8 cellular contexts compared by ENCODE assay signal in genomic region chr9:35791321-35791921, GRCh38. TPM values are rescaled to one million over a fixed set of nuclear protein-coding genes. Genes with fewer than 3 reads are reported as not detected.
DNase-seq lines count a peak whose midpoint lies in the region; ATAC-seq and TF ChIP-seq lines count a peak whose summit lies in the region.

Gene NPR2 (plus strand): TSS chr9:35791591. CDS start chr9:35792409, 818 bp downstream.

- no peak for ATAC-seq in CD4-positive, CD25-positive, alpha-beta regulatory T cell (ENCODE audit: low read depth in 2 of 2)
- ATAC-seq in left cardiac atrium (peak; percentile 77 to 80), GM19467 (IDR thresholded peaks at IDR 0.05; ENCODE audit: unreplicated experiment) (no peak), GM18517 (IDR thresholded peaks at IDR 0.05; ENCODE audit: unreplicated experiment) (no peak)

- H3K4me1 Mint-ChIP-seq in CD4-positive, CD25-positive, alpha-beta regulatory T cell: peaks cover 0 to 20% (median 14%) of the 10 kb centered on the region in 4 donors
- peaks cover 13% of the 10 kb centered on the region for H3K4me1 Mint-ChIP-seq in activated T-helper 2 cell treated with anti-CD3 and anti-CD28 coated beads, Interferon-gamma antibody, Interleukin-2, Interleukin-4, amounts not matched to agents 10 μg/mL and 5 μg/mL and 100 μg/mL, durations not matched to agents 14 hours and 24 hours and 36 hours (ENCODE audit: low read depth)
- H3K4me1 Mint-ChIP-seq in progenitor cell of endocrine pancreas (ENCODE audit: low read depth): peaks cover 8% of the 10 kb centered on the region

- H3K4me1 ChIP-seq in CD4-positive, CD25-positive, alpha-beta regulatory T cell (ENCODE audit: control insufficient read depth, insufficient read depth, low read length, poor library complexity, severe bottlenecking): no peaks in the 10 kb centered on the region

- no peak for DNase-seq in CD4-positive, CD25-positive, alpha-beta regulatory T cell
- no peak for DNase-seq in activated T-helper 2 cell treated with anti-CD3 and anti-CD28 coated beads, Interferon-gamma antibody, Interleukin-2, Interleukin-4, amounts not matched to agents 10 μg/mL and 5 μg/mL and 100 μg/mL, durations not matched to agents 14 hours and 24 hours and 36 hours (ENCODE audit: low spot score)
- DNase-seq in left cardiac atrium (peak; percentile 47), progenitor cell of endocrine pancreas (ENCODE audit: low spot score, unreplicated experiment) (no peak), UCSD-AML1 (lab: John Stamatoyannopoulos, UW; ENCODE audit: unreplicated experiment) (no peak), NCI-H748 (lab: John Stamatoyannopoulos, UW; ENCODE audit: unreplicated experiment) (no peak)

- no peak within 1 kb of the TSS for H3K4me3 ChIP-seq in CD4-positive, CD25-positive, alpha-beta regulatory T cell (ENCODE audit: low read depth, low read length)

- H3K36me3 Mint-ChIP-seq in CD4-positive, CD25-positive, alpha-beta regulatory T cell: peaks cover 19% of the 10 kb centered on the region
- H3K36me3 Mint-ChIP-seq in activated T-helper 2 cell treated with anti-CD3 and anti-CD28 coated beads, Interferon-gamma antibody, Interleukin-2, Interleukin-4, amounts not matched to agents 10 μg/mL and 5 μg/mL and 100 μg/mL, durations not matched to agents 14 hours and 24 hours and 36 hours (ENCODE audit: low read depth): peaks cover 18% of the 10 kb centered on the region
- H3K36me3 Mint-ChIP-seq in progenitor cell of endocrine pancreas (ENCODE audit: insufficient read depth): peaks cover 3% of the 10 kb centered on the region

- no peak for TF ChIP-seq CTCF in progenitor cell of endocrine pancreas (IDR thresholded peaks at IDR 0.05; ENCODE audit: unreplicated experiment)

- no peaks in the 10 kb centered on the region for H3K9me3 ChIP-seq in CD4-positive, CD25-positive, alpha-beta regulatory T cell (ENCODE audit: control insufficient read depth in 2 of 2, low read length in 2 of 2)

- no peaks in the 10 kb centered on the region for H3K36me3 ChIP-seq in CD4-positive, CD25-positive, alpha-beta regulatory T cell (ENCODE audit: control insufficient read depth, insufficient read depth, low read length)

- H3K27ac ChIP-seq in CD4-positive, CD25-positive, alpha-beta regulatory T cell (ENCODE audit: insufficient read depth, low read length, poor library complexity, severe bottlenecking): no peak within 1 kb of the TSS

- no peaks in the 10 kb centered on the region for H3K9me3 Mint-ChIP-seq in CD4-positive, CD25-positive, alpha-beta regulatory T cell
- no peaks in the 10 kb centered on the region for H3K9me3 Mint-ChIP-seq in activated T-helper 2 cell treated with anti-CD3 and anti-CD28 coated beads, Interferon-gamma antibody, Interleukin-2, Interleukin-4, amounts not matched to agents 10 μg/mL and 5 μg/mL and 100 μg/mL, durations not matched to agents 14 hours and 24 hours and 36 hours
- H3K9me3 Mint-ChIP-seq in progenitor cell of endocrine pancreas (ENCODE audit: low read depth): no peaks in the 10 kb centered on the region

- peak within 1 kb of the TSS in 2 of 3 donors; percentile 71 to 73 for H3K27ac Mint-ChIP-seq in CD4-positive, CD25-positive, alpha-beta regulatory T cell
- no peak within 1 kb of the TSS for H3K27ac Mint-ChIP-seq in activated T-helper 2 cell treated with anti-CD3 and anti-CD28 coated beads, Interferon-gamma antibody, Interleukin-2, Interleukin-4, amounts not matched to agents 10 μg/mL and 5 μg/mL and 100 μg/mL, durations not matched to agents 14 hours and 24 hours and 36 hours
- peak within 1 kb of the TSS; percentile 70 for H3K27ac Mint-ChIP-seq in progenitor cell of endocrine pancreas

- intact Hi-C loops in activated T-helper 2 cell treated with anti-CD3 and anti-CD28 coated beads, Interferon-gamma antibody, Interleukin-2, Interleukin-4, amounts not matched to agents 10 μg/mL and 5 μg/mL and 100 μg/mL, durations not matched to agents 14 hours and 24 hours and 36 hours (cut with micrococcal nuclease): no loop called here
- intact Hi-C loops in left cardiac atrium (cut with DNase I): loop anchor here (5.0 to 10.0 kb wide), 2 partner anchors 36 to 93 kb away; partner anchors contain the start of genes FAM221B (in 1 of the 2) and TMEM8B (in 1 of the 2)

- no peaks in the 10 kb centered on the region for H3K27me3 Mint-ChIP-seq in CD4-positive, CD25-positive, alpha-beta regulatory T cell
- no peaks in the 10 kb centered on the region for H3K27me3 Mint-ChIP-seq in activated T-helper 2 cell treated with anti-CD3 and anti-CD28 coated beads, Interferon-gamma antibody, Interleukin-2, Interleukin-4, amounts not matched to agents 10 μg/mL and 5 μg/mL and 100 μg/mL, durations not matched to agents 14 hours and 24 hours and 36 hours (ENCODE audit: low read depth)
- H3K27me3 Mint-ChIP-seq in progenitor cell of endocrine pancreas: peaks cover 3% of the 10 kb centered on the region

- no peak within 1 kb of the TSS for H3K4me3 Mint-ChIP-seq in CD4-positive, CD25-positive, alpha-beta regulatory T cell
- no peak within 1 kb of the TSS for H3K4me3 Mint-ChIP-seq in activated T-helper 2 cell treated with anti-CD3 and anti-CD28 coated beads, Interferon-gamma antibody, Interleukin-2, Interleukin-4, amounts not matched to agents 10 μg/mL and 5 μg/mL and 100 μg/mL, durations not matched to agents 14 hours and 24 hours and 36 hours (ENCODE audit: low read depth)
- peak within 1 kb of the TSS; percentile 67 for H3K4me3 Mint-ChIP-seq in progenitor cell of endocrine pancreas (ENCODE audit: low read depth)

- H3K27me3 ChIP-seq in CD4-positive, CD25-positive, alpha-beta regulatory T cell (ENCODE audit: control insufficient read depth, insufficient read depth, low read length): no peaks in the 10 kb centered on the region

RNA-seq across cellular contexts. Expression of gene NPR2, which starts in this region (rescaled TPM):
- 7.7 TPM for total RNA-seq in CD4-positive, CD25-positive, alpha-beta regulatory T cell
- polyA plus RNA-seq in CD4-positive, CD25-positive, alpha-beta regulatory T cell: 1 to 10 TPM in 2 of 4 donors, under 1 TPM in 1, not detected in 1; 0.46 to 1.9 (median 1.5) TPM
- total RNA-seq in activated T-helper 2 cell treated with anti-CD3 and anti-CD28 coated beads, Interferon-gamma antibody, Interleukin-2, Interleukin-4, amounts not matched to agents 10 μg/mL and 5 μg/mL and 100 μg/mL, durations not matched to agents 14 hours and 24 hours and 36 hours: 10.4 and 12.0 TPM in 2 replicates
- total RNA-seq in left cardiac atrium: 10 to 100 TPM; 21.1 to 24.3 TPM
- 17.0 and 23.4 TPM in 2 replicates for total RNA-seq in progenitor cell of endocrine pancreas

Comparison
In these comparisons a context has a peak if more than half of its experiments do, and no peak if none do; other contexts are left out.
1. ATAC-seq: peak in left cardiac atrium (2 of 2); none in CD4-positive, CD25-positive, alpha-beta regulatory T cell (0 of 2), GM19467 (single experiment) and GM18517 (single experiment).